ENCODE assay signal across 29 cellular contexts in the genomic region with DNA sequence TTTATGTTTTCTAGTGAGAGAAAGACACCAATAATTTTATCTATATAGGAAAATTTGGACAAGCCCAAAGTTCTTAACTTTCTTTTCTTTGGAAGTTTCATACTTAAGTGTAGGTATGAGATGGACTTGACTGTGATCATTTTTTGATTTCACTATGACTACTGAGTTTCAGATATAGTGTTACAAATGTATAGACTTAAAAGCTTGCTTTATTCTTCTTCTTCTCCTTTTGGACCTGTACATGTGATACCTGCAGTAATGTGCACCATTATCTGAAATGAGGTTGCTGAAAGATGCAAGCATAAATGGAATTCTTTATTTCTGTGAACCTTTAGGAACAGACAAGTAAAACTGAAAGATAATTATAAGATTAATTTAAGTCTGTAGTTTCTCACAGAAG.
"Had no signal": no experiment of that assay in that cellular context is flagged by ENCODE, and none has a peak within 500 bp of the region (broad histone marks: within the 10 kb centered on the region; RNA-seq: fewer than 3 reads in every experiment).

No MANE protein-coding gene starts in this region.

- H3K9me3 ChIP-seq: ascending aorta, colonic mucosa, SJCRH30, SK-N-SH had no signal

- H3K4me3 ChIP-seq: ascending aorta, cardiac muscle cell, colonic mucosa, SJCRH30 had no signal

- DNase-seq: activated CD4-positive, alpha-beta T cell treated with anti-CD3 and anti-CD28 coated beads, Interleukin-2, amount 10 ng/mL, durations not matched to agents 24 days and 14 days; activated CD4-positive, alpha-beta T cell treated with anti-CD3 and anti-CD28 coated beads, Interleukin-2, amount 50 U/mL, for 4 hours; activated CD8-positive, alpha-beta T cell treated with anti-CD3 and anti-CD28 coated beads for 36 hours; activated gamma-delta T cell; activated naive CD4-positive, alpha-beta T cell treated with Interleukin-2 at 50 U/mL for 16 hours; activated naive CD8-positive, alpha-beta T cell treated with anti-CD3 and anti-CD28 coated beads, Interleukin-2, amount 10 ng/mL, durations not matched to agents 7 days and 5 days; activated T-cell treated with anti-CD3 and anti-CD28 coated beads, Interleukin-2, amount 50 U/mL, for 1 hour; activated T-cell treated with anti-CD3 and anti-CD28 coated beads, Interleukin-2, amount 50 U/mL, for 72 hours; amygdala; colonic mucosa; MM.1S; MV-4-11; NCI-H1092; NCI-H1436 treated with DMSO at 0.1 percent for 48 hours; NCI-H1694 treated with DMSO at 0.1 percent for 48 hours; NCI-H2029; NCI-H2171; NCI-H510A; NCI-H526; NCI-H748 treated with DMSO at 0.1 percent for 48 hours; NK-92 treated with Interleukin-12 subunit alpha and Interleukin-12 subunit beta, amount 100 ng/mL, for 24 hours; OCI-M1; SHP77; SJCRH30; SK-N-SH had no signal

- H3K36me3 ChIP-seq: ascending aorta, cardiac muscle cell, colonic mucosa, SJCRH30 had no signal

- FAIRE-seq: TTC549 had no signal

- ATAC-seq: activated CD8-positive, alpha-beta T cell treated with anti-CD3 and anti-CD28 coated beads for 36 hours; activated T-cell treated with anti-CD3 and anti-CD28 coated beads, Interleukin-2, amount 50 U/mL, for 72 hours; activated T-helper 17 cell treated with anti-CD3 and anti-CD28 coated beads, Interleukin-2, amount 50 U/mL, for 72 hours had no signal

- H3K27me3 ChIP-seq: ascending aorta, cardiac muscle cell, colonic mucosa, SJCRH30 had no signal
